1 cellular context compared by ENCODE assay signal in genomic region chr4:122831515-122832196, GRCh38.
TF ChIP-seq lines count a peak whose summit lies in the region.

No MANE protein-coding gene starts in this region.

TF ChIP-seq in HEK293, 187 proteins besides CTCF, POLR2A, EP300 and RAD21 (continued from another document and continues in another):
- TF ChIP-seq ZNF24 (tag by site-specific recombination; IDR thresholded peaks at IDR 0.05): peak; percentile 56; the same call in 1 of the 2 replicates
- TF ChIP-seq GLI2 (tag by site-specific recombination; IDR thresholded peaks at IDR 0.05; ENCODE audit: borderline replicate concordance, low read depth): no peak
- no peak for TF ChIP-seq ZBTB49 (tag by site-specific recombination; IDR thresholded peaks at IDR 0.05; ENCODE audit: low read depth)
- TF ChIP-seq ZNF280D (tag by site-specific recombination; IDR thresholded peaks at IDR 0.05): no peak
- TF ChIP-seq ZNF777 (tag by site-specific recombination; IDR thresholded peaks at IDR 0.05; ENCODE audit: borderline replicate concordance): no peak
- TF ChIP-seq KLF9 (tag by site-specific recombination; IDR thresholded peaks at IDR 0.05; ENCODE audit: low read depth): no peak
- no peak for TF ChIP-seq ZSCAN30 (tag by site-specific recombination; IDR thresholded peaks at IDR 0.05)
- peak; percentile 90 for TF ChIP-seq OVOL3 (tag by site-specific recombination; IDR thresholded peaks at IDR 0.05)
- no peak for TF ChIP-seq ZNF704 (tag by site-specific recombination; IDR thresholded peaks at IDR 0.05)
- no peak for TF ChIP-seq ZNF426 (tag by site-specific recombination; IDR thresholded peaks at IDR 0.05)
- TF ChIP-seq ZNF677 (tag by site-specific recombination; IDR thresholded peaks at IDR 0.05): no peak
- TF ChIP-seq WT1 (tag by site-specific recombination; IDR thresholded peaks at IDR 0.05): no peak
- no peak for TF ChIP-seq ZNF623 (tag by site-specific recombination; IDR thresholded peaks at IDR 0.05)
- no peak for TF ChIP-seq ZBTB44 (tag by site-specific recombination; IDR thresholded peaks at IDR 0.05)
- no peak for TF ChIP-seq ZNF555 (tag by site-specific recombination; conservative IDR thresholded peaks at IDR 0.05)
- TF ChIP-seq PRDM6 (tag by site-specific recombination; IDR thresholded peaks at IDR 0.05): peak; percentile 70; the same call in 1 of the 2 replicates
- TF ChIP-seq ZNF184 (tag by site-specific recombination; IDR thresholded peaks at IDR 0.05): no peak
- TF ChIP-seq ZNF169 (tag by site-specific recombination; IDR thresholded peaks at IDR 0.05): no peak
- 0 out of 2 replicates have a peak, but pooled peaks have one; percentile 22 for TF ChIP-seq OSR2 (tag by site-specific recombination; IDR thresholded peaks at IDR 0.05)
- no peak for TF ChIP-seq HOXC10 (CRISPR knock-in tag; IDR thresholded peaks at IDR 0.05)
- no peak for TF ChIP-seq ZNF133 (tag by site-specific recombination; IDR thresholded peaks at IDR 0.05)
- TF ChIP-seq ZNF112 (tag by site-specific recombination; IDR thresholded peaks at IDR 0.05): no peak
- TF ChIP-seq GLIS1 (tag by site-specific recombination; IDR thresholded peaks at IDR 0.05): no peak
- no peak for TF ChIP-seq ZNF837 (tag by site-specific recombination; IDR thresholded peaks at IDR 0.05)
- TF ChIP-seq ZFP69B (tag by site-specific recombination; IDR thresholded peaks at IDR 0.05): no peak
- no peak; the same call in 1 of the 2 replicates for TF ChIP-seq PRDM4 (tag by site-specific recombination; IDR thresholded peaks at IDR 0.05)
- TF ChIP-seq HIC1 (tag by site-specific recombination; IDR thresholded peaks at IDR 0.05): peak; percentile 22; the same call in 1 of the 2 replicates
- no peak for TF ChIP-seq ZNF211 (tag by site-specific recombination; IDR thresholded peaks at IDR 0.05; ENCODE audit: low read depth)
- peak; percentile 96 for TF ChIP-seq ZNF664 (tag by site-specific recombination; IDR thresholded peaks at IDR 0.05)
- TF ChIP-seq ZNF626 (tag by site-specific recombination; IDR thresholded peaks at IDR 0.05): no peak
- TF ChIP-seq ZNF596 (tag by site-specific recombination; IDR thresholded peaks at IDR 0.05): no peak
- TF ChIP-seq TRIM28 (IDR thresholded peaks at IDR 0.05; ENCODE audit: borderline replicate concordance, low read length): no peak
- no peak for TF ChIP-seq ZNF23 (tag by site-specific recombination; IDR thresholded peaks at IDR 0.05; ENCODE audit: borderline replicate concordance)
- TF ChIP-seq ZBTB26 (tag by site-specific recombination; optimal IDR thresholded peaks at IDR 0.05): no peak
- no peak for TF ChIP-seq ZXDB (tag by site-specific recombination; IDR thresholded peaks at IDR 0.05)
- no peak for TF ChIP-seq ZBTB6 (tag by site-specific recombination; IDR thresholded peaks at IDR 0.05)
- no peak for TF ChIP-seq ZNF26 (tag by site-specific recombination; IDR thresholded peaks at IDR 0.05)
- TF ChIP-seq ZNF175 (tag by site-specific recombination; IDR thresholded peaks at IDR 0.05): no peak
- no peak for TF ChIP-seq ZNF792 (tag by site-specific recombination; IDR thresholded peaks at IDR 0.05)
- no peak for TF ChIP-seq ZNF214 (tag by site-specific recombination; IDR thresholded peaks at IDR 0.05; ENCODE audit: borderline replicate concordance)
